ENCODE assay signal across 1 cellular context in genomic region chr14:24092110-24092959, GRCh38.
A peak's percentile ranks its signal among the peaks of the same experiment; 100 is the strongest.
TF ChIP-seq lines count a peak whose summit lies in the region.

No MANE protein-coding gene starts in this region.

TF ChIP-seq in HepG2, 621 proteins besides CTCF, POLR2A, EP300 and RAD21 (continued from another document):
- TF ChIP-seq RNF2 (conservative IDR thresholded peaks at IDR 0.05; ENCODE audit: low read depth) (no peak), REST (IDR thresholded peaks at IDR 0.05; ENCODE audit: borderline replicate concordance in 1 of 2, low read depth in 1 of 2, low read length in 2 of 2) (no peak), LRRFIP1 (CRISPR knock-in tag; conservative IDR thresholded peaks at IDR 0.05) (0 out of 2 replicates have a peak, but pooled peaks have one; percentile 22), ZNF724P (CRISPR knock-in tag; IDR thresholded peaks at IDR 0.05; ENCODE audit: borderline replicate concordance) (0 out of 2 replicates have a peak, but pooled peaks have one; percentile 69), ZHX2 (IDR thresholded peaks at IDR 0.05; ENCODE audit: low read depth) (no peak), ZHX2 (CRISPR knock-in tag; IDR thresholded peaks at IDR 0.05; ENCODE audit: borderline replicate concordance) (no peak), MEIS1 (CRISPR knock-in tag; IDR thresholded peaks at IDR 0.05; ENCODE audit: borderline replicate concordance) (peak; percentile 54; the same call in 1 of the 2 replicates), MAFK (conservative IDR thresholded peaks at IDR 0.05 in 1 of 2, IDR thresholded peaks at IDR 0.05 in 1 of 2; ENCODE audit: low read length in 2 of 2) (0 out of 4 replicates have a peak, but pooled peaks of 1 of the 2 experiments have one; percentile 3), ZBTB8A (CRISPR knock-in tag; IDR thresholded peaks at IDR 0.05; ENCODE audit: borderline replicate concordance, low read depth) (peak; percentile 94), ZNF691 (CRISPR knock-in tag; IDR thresholded peaks at IDR 0.05; ENCODE audit: borderline replicate concordance, low read depth) (peak; percentile 72; the same call in 1 of the 2 replicates), SNAI1 (CRISPR knock-in tag; IDR thresholded peaks at IDR 0.05; ENCODE audit: borderline replicate concordance) (no peak), ZNF337 (CRISPR knock-in tag; IDR thresholded peaks at IDR 0.05; ENCODE audit: borderline replicate concordance, low read depth) (no peak), PAWR (CRISPR knock-in tag; IDR thresholded peaks at IDR 0.05; ENCODE audit: borderline replicate concordance) (0 out of 2 replicates have a peak, but pooled peaks have one; percentile 89), HOXD1 (CRISPR knock-in tag; IDR thresholded peaks at IDR 0.05) (no peak), ATRX (CRISPR knock-in tag; IDR thresholded peaks at IDR 0.05; ENCODE audit: borderline replicate concordance) (no peak), U2AF2 (IDR thresholded peaks at IDR 0.05; ENCODE audit: low read depth, low read length) (no peak), KMT2A (CRISPR knock-in tag; IDR thresholded peaks at IDR 0.05) (0 out of 2 replicates have a peak, but pooled peaks have one; percentile 35), HNF4A (CRISPR knock-in tag; IDR thresholded peaks at IDR 0.05) (0 out of 2 replicates have a peak, but pooled peaks have one; percentile 16), ZC3H4 (CRISPR knock-in tag; IDR thresholded peaks at IDR 0.05; ENCODE audit: borderline replicate concordance) (peak; percentile 40; the same call in 1 of the 2 replicates), GLI4 (CRISPR knock-in tag; IDR thresholded peaks at IDR 0.05; ENCODE audit: borderline replicate concordance) (no peak), PITX1 (CRISPR knock-in tag; IDR thresholded peaks at IDR 0.05) (0 out of 2 replicates have a peak, but pooled peaks have one; percentile 33), SP1 (IDR thresholded peaks at IDR 0.05) (no peak), SP1 (CRISPR knock-in tag; IDR thresholded peaks at IDR 0.05) (no peak), ZNF230 (CRISPR knock-in tag; IDR thresholded peaks at IDR 0.05) (0 out of 2 replicates have a peak, but pooled peaks have one; percentile 18), PAX8 (CRISPR knock-in tag; IDR thresholded peaks at IDR 0.05; ENCODE audit: borderline replicate concordance) (0 out of 2 replicates have a peak, but pooled peaks have one; percentile 60)
- TF ChIP-seq, protein P1, sequence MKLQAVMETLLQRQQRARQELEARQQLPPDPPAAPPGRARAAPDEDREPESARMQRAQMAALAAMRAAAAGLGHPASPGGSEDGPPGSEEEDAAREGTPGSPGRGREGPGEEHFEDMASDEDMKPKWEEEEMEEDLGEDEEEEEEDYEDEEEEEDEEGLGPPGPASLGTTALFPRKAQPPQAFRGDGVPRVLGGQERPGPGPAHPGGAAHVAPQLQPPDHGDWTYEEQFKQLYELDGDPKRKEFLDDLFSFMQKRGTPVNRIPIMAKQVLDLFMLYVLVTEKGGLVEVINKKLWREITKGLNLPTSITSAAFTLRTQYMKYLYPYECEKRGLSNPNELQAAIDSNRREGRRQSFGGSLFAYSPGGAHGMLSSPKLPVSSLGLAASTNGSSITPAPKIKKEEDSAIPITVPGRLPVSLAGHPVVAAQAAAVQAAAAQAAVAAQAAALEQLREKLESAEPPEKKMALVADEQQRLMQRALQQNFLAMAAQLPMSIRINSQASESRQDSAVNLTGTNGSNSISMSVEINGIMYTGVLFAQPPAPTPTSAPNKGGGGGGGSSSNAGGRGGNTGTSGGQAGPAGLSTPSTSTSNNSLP (IDR thresholded peaks at IDR 0.05; ENCODE audit: low read depth, low read length): no peak
- TF ChIP-seq, protein P2, sequence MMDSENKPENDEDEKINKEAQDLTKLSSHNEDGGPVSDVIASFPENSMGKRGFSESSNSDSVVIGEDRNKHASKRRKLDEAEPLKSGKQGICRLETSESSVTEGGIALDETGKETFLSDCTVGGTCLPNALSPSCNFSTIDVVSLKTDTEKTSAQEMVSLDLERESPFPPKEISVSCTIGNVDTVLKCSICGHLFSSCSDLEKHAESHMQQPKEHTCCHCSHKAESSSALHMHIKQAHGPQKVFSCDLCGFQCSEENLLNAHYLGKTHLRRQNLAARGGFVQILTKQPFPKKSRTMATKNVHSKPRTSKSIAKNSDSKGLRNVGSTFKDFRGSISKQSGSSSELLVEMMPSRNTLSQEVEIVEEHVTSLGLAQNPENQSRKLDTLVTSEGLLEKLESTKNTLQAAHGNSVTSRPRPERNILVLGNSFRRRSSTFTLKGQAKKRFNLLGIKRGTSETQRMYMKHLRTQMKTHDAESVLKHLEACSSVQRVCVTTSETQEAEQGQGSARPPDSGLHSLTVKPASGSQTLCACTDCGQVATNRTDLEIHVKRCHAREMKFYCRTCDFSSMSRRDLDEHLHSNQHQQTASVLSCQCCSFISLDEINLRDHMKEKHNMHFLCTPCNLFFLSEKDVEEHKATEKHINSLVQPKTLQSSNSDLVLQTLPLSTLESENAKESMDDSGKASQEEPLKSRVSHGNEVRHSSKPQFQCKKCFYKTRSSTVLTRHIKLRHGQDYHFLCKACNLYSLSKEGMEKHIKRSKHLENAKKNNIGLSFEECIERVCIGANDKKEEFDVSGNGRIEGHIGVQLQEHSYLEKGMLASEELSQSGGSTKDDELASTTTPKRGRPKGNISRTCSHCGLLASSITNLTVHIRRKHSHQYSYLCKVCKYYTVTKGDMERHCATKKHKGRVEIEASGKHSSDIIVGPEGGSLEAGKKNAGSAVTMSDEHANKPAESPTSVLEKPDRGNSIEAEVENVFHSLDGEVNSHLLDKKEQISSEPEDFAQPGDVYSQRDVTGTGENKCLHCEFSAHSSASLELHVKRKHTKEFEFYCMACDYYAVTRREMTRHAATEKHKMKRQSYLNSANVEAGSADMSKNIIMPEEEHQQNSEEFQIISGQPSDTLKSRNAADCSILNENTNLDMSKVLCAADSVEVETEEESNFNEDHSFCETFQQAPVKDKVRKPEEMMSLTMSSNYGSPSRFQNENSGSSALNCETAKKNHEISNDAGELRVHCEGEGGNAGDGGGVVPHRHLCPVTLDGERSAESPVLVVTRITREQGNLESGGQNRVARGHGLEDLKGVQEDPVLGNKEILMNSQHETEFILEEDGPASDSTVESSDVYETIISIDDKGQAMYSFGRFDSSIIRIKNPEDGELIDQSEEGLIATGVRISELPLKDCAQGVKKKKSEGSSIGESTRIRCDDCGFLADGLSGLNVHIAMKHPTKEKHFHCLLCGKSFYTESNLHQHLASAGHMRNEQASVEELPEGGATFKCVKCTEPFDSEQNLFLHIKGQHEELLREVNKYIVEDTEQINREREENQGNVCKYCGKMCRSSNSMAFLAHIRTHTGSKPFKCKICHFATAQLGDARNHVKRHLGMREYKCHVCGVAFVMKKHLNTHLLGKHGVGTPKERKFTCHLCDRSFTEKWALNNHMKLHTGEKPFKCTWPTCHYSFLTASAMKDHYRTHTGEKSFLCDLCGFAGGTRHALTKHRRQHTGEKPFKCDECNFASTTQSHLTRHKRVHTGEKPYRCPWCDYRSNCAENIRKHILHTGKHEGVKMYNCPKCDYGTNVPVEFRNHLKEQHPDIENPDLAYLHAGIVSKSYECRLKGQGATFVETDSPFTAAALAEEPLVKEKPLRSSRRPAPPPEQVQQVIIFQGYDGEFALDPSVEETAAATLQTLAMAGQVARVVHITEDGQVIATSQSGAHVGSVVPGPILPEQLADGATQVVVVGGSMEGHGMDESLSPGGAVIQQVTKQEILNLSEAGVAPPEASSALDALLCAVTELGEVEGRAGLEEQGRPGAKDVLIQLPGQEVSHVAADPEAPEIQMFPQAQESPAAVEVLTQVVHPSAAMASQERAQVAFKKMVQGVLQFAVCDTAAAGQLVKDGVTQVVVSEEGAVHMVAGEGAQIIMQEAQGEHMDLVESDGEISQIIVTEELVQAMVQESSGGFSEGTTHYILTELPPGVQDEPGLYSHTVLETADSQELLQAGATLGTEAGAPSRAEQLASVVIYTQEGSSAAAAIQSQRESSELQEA (CRISPR knock-in tag; IDR thresholded peaks at IDR 0.05; ENCODE audit: not compliant biosample characterization): peak; percentile 44
